Comparison of ENCODE assay signal across 28 cellular contexts in genomic region chr1:17802945-17803344, GRCh38. TPM values are rescaled to one million over a fixed set of nuclear protein-coding genes. Genes with fewer than 3 reads are reported as not detected.
"Had no signal": no experiment of that assay in that cellular context is flagged by ENCODE, and none has a peak within 500 bp of the region (broad histone marks: within the 10 kb centered on the region; RNA-seq: fewer than 3 reads in every experiment).

No MANE protein-coding gene starts in this region.

- H3K27ac ChIP-seq: colonic mucosa, dorsolateral prefrontal cortex, esophagus muscularis mucosa, foreskin keratinocyte, gastroesophageal sphincter, heart left ventricle, hepatocyte, left lung, lower lobe of right lung had no signal

- H3K4me3 ChIP-seq: colonic mucosa, dorsolateral prefrontal cortex, esophagus muscularis mucosa, gastroesophageal sphincter, heart left ventricle, hepatocyte, left lung, lower lobe of right lung, mucosa of descending colon had no signal

- DNase-seq: colonic mucosa; dermis blood vessel endothelial cell; dorsolateral prefrontal cortex; effector CD4-positive, alpha-beta T cell; effector memory CD4-positive, alpha-beta T cell; foreskin keratinocyte; heart left ventricle; hypothalamus; immature natural killer cell; left cardiac atrium; left lung; left ventricle myocardium superior; lower lobe of right lung; mesenchymal stem cell; mucosa of descending colon; naive B cell had no signal

RNA-seq across cellular contexts. Expression of gene ACTL8, which starts 47.8 kb away (rescaled TPM):
- total RNA-seq: dermis blood vessel endothelial cell, endothelial cell of umbilical vein, epithelial cell of proximal tubule, esophagus muscularis mucosa, fibroblast of lung, fibroblast of villous mesenchyme, foreskin keratinocyte, gastroesophageal sphincter, heart left ventricle, hepatocyte, left cardiac atrium, left lung, left ventricle myocardium superior, lower leg skin, lower lobe of right lung, lung microvascular endothelial cell, mesenteric fat pad, mesothelial cell of epicardium, myocyte had no signal
